In genomic region chr21:44972301-44972814, GRCh38 we compare ENCODE assay signal across 19 cellular contexts. TPM values are rescaled to one million over a fixed set of nuclear protein-coding genes. Genes with fewer than 3 reads are reported as not detected.
DNase-seq lines count a peak whose midpoint lies in the region; TF ChIP-seq lines count a peak whose summit lies in the region.
"Had no signal": no experiment of that assay in that cellular context is flagged by ENCODE, and none has a peak within 500 bp of the region (broad histone marks: within the 10 kb centered on the region; RNA-seq: fewer than 3 reads in every experiment).

No MANE protein-coding gene starts in this region.

- 90 to 94% methylated on average over 16 to 19 of the region's 19 CpGs for WGBS in endodermal cell (ENCODE audit: insufficient coverage in 1 of 2, insufficient read length in 1 of 2), 2 experiments
- WGBS in spleen, 5 donors: 72 to 93% (median 86%) methylated on average over 10 to 19 of the region's 19 CpGs

- no peak for TF ChIP-seq POLR2A in NB4 (IDR thresholded peaks at IDR 0.05; ENCODE audit: extremely low read depth, insufficient read length)
- no peak for TF ChIP-seq POLR2A in spleen (IDR thresholded peaks at IDR 0.05)

- H3K9me3 ChIP-seq in endodermal cell (ENCODE audit: control insufficient read depth, low read length) (no peaks in the 10 kb centered on the region), spleen (no peaks in the 10 kb centered on the region)

- no peak overlapping the region for H3K4me3 Mint-ChIP-seq in activated naive CD4-positive, alpha-beta T cell treated with anti-CD3 and anti-CD28 coated beads, Interleukin-2, amount 50 U/mL, for 24 hours
- no peak overlapping the region for H3K4me3 Mint-ChIP-seq in activated naive CD4-positive, alpha-beta T cell treated with anti-CD3 and anti-CD28 coated beads, Interleukin-2, amount 10 ng/mL, durations not matched to agents 7 days and 5 days
- no peak overlapping the region for H3K4me3 Mint-ChIP-seq in endodermal cell
- H3K4me3 Mint-ChIP-seq: activated CD4-positive, alpha-beta T cell treated with anti-CD3 and anti-CD28 coated beads, Interleukin-2, amount 10 ng/mL, durations not matched to agents 7 days and 5 days; memory B cell; stimulated activated naive B cell treated with anti-CD40 and anti-IgM and Interleukin-4, amounts not matched to agents 10 μg/mL and 1 μg/mL and 100 μg/mL, for 72 hours had no signal

- H3K27me3 ChIP-seq in endodermal cell (ENCODE audit: control insufficient read depth, insufficient read depth, low read length, poor library complexity, severe bottlenecking) (no peaks in the 10 kb centered on the region), spleen (replicated peaks in 1 of 7) (no peaks in the 10 kb centered on the region)
- H3K27me3 ChIP-seq: hepatocyte had no signal

- H3K4me1 ChIP-seq in endodermal cell (ENCODE audit: control insufficient read depth, insufficient read depth, low read length): no peaks in the 10 kb centered on the region
- H3K4me1 ChIP-seq in spleen: peaks cover 20 to 77% (median 46%) of the 10 kb centered on the region in 6 donors

- H3K4me3 ChIP-seq in NB4 (ENCODE audit: low read depth, low read length) (no peak overlapping the region), endodermal cell (ENCODE audit: low read length) (no peak overlapping the region), spleen (no peak overlapping the region)
- H3K4me3 ChIP-seq: hepatocyte, PC-9 had no signal

- H3K9me3 Mint-ChIP-seq in activated naive CD4-positive, alpha-beta T cell treated with anti-CD3 and anti-CD28 coated beads, Interleukin-2, amount 50 U/mL, for 24 hours: no peaks in the 10 kb centered on the region
- no peaks in the 10 kb centered on the region for H3K9me3 Mint-ChIP-seq in activated naive CD4-positive, alpha-beta T cell treated with anti-CD3 and anti-CD28 coated beads, Interleukin-2, amount 10 ng/mL, durations not matched to agents 7 days and 5 days
- H3K9me3 Mint-ChIP-seq in endodermal cell: no peaks in the 10 kb centered on the region
- H3K9me3 Mint-ChIP-seq: activated CD4-positive, alpha-beta T cell treated with anti-CD3 and anti-CD28 coated beads, Interleukin-2, amount 10 ng/mL, durations not matched to agents 7 days and 5 days; memory B cell; stimulated activated naive B cell treated with anti-CD40 and anti-IgM and Interleukin-4, amounts not matched to agents 10 μg/mL and 1 μg/mL and 100 μg/mL, for 72 hours had no signal

- peak overlapping the region; percentile 17 for H3K27ac Mint-ChIP-seq in activated naive CD4-positive, alpha-beta T cell treated with anti-CD3 and anti-CD28 coated beads, Interleukin-2, amount 50 U/mL, for 24 hours
- no peak overlapping the region for H3K27ac Mint-ChIP-seq in activated naive CD4-positive, alpha-beta T cell treated with anti-CD3 and anti-CD28 coated beads, Interleukin-2, amount 10 ng/mL, durations not matched to agents 7 days and 5 days
- H3K27ac Mint-ChIP-seq in endodermal cell: peak overlapping the region; percentile 87
- H3K27ac Mint-ChIP-seq: activated CD4-positive, alpha-beta T cell treated with anti-CD3 and anti-CD28 coated beads, Interleukin-2, amount 10 ng/mL, durations not matched to agents 7 days and 5 days; memory B cell; stimulated activated naive B cell treated with anti-CD40 and anti-IgM and Interleukin-4, amounts not matched to agents 10 μg/mL and 1 μg/mL and 100 μg/mL, for 72 hours had no signal

- CTCF ChIA-PET in activated naive CD4-positive, alpha-beta T cell treated with anti-CD3 and anti-CD28 coated beads, Interleukin-2, amount 10 ng/mL, durations not matched to agents 7 days and 5 days (lab: Charles Lee): no interaction called here

- peak overlapping the region; percentile 24 for H3K27ac ChIP-seq in endodermal cell (ENCODE audit: low read depth, low read length)
- peak overlapping the region in 5 of 8 donors; percentile 72 to 93 (median 88) for H3K27ac ChIP-seq in spleen
- H3K27ac ChIP-seq: hepatocyte, PC-9 had no signal

- H3K36me3 ChIP-seq in endodermal cell (ENCODE audit: control insufficient read depth, insufficient read depth, low read length) (peaks cover 19% of the 10 kb centered on the region), spleen (peaks cover 0 to 92% (median 14%) of the 10 kb centered on the region in 6 donors)

- intact Hi-C loops in spleen (cut with DNase I; ENCODE audit: low total_unique reads): no loop called here

- H3K9ac ChIP-seq in endodermal cell (ENCODE audit: extremely low read depth, low read length, poor library complexity, severe bottlenecking): no peak overlapping the region

- peak; percentile 13 for TF ChIP-seq CTCF in NB4 (IDR thresholded peaks at IDR 0.05; ENCODE audit: low read depth, low read length)
- TF ChIP-seq CTCF in endodermal cell (conservative IDR thresholded peaks at IDR 0.05): peak; percentile 63
- TF ChIP-seq CTCF in spleen (IDR thresholded peaks at IDR 0.05 in 8 of 11, conservative IDR thresholded peaks at IDR 0.05 in 3 of 11): no peak

- H3K36me3 Mint-ChIP-seq in activated naive CD4-positive, alpha-beta T cell treated with anti-CD3 and anti-CD28 coated beads, Interleukin-2, amount 50 U/mL, for 24 hours: peaks cover 8% of the 10 kb centered on the region
- H3K36me3 Mint-ChIP-seq in activated naive CD4-positive, alpha-beta T cell treated with anti-CD3 and anti-CD28 coated beads, Interleukin-2, amount 10 ng/mL, durations not matched to agents 7 days and 5 days: peaks cover 10% of the 10 kb centered on the region
- H3K36me3 Mint-ChIP-seq in endodermal cell (ENCODE audit: low read depth): peaks cover 31% of the 10 kb centered on the region

- H3K27me3 Mint-ChIP-seq in activated naive CD4-positive, alpha-beta T cell treated with anti-CD3 and anti-CD28 coated beads, Interleukin-2, amount 50 U/mL, for 24 hours: no peaks in the 10 kb centered on the region
- H3K27me3 Mint-ChIP-seq in activated naive CD4-positive, alpha-beta T cell treated with anti-CD3 and anti-CD28 coated beads, Interleukin-2, amount 10 ng/mL, durations not matched to agents 7 days and 5 days: no peaks in the 10 kb centered on the region
- H3K27me3 Mint-ChIP-seq in endodermal cell (ENCODE audit: insufficient read depth): no peaks in the 10 kb centered on the region
- H3K27me3 Mint-ChIP-seq: activated CD4-positive, alpha-beta T cell treated with anti-CD3 and anti-CD28 coated beads, Interleukin-2, amount 10 ng/mL, durations not matched to agents 7 days and 5 days; memory B cell; stimulated activated naive B cell treated with anti-CD40 and anti-IgM and Interleukin-4, amounts not matched to agents 10 μg/mL and 1 μg/mL and 100 μg/mL, for 72 hours had no signal

- peaks cover 12% of the 10 kb centered on the region for H3K4me1 Mint-ChIP-seq in activated naive CD4-positive, alpha-beta T cell treated with anti-CD3 and anti-CD28 coated beads, Interleukin-2, amount 50 U/mL, for 24 hours
- H3K4me1 Mint-ChIP-seq in activated naive CD4-positive, alpha-beta T cell treated with anti-CD3 and anti-CD28 coated beads, Interleukin-2, amount 10 ng/mL, durations not matched to agents 7 days and 5 days: peaks cover 21% of the 10 kb centered on the region
- H3K4me1 Mint-ChIP-seq in endodermal cell: peaks cover 4% of the 10 kb centered on the region
- H3K4me1 Mint-ChIP-seq: memory B cell had no signal

- DNase-seq in activated naive CD4-positive, alpha-beta T cell treated with anti-CD3 and anti-CD28 coated beads, Interleukin-2, amount 10 ng/mL, durations not matched to agents 7 days and 5 days: no peak
- DNase-seq in NB4 (ENCODE audit: low read depth) (no peak), endodermal cell (peak; percentile 77), spleen (no peak), DMS153 treated with DMSO at 0.1 percent for 48 hours (lab: John Stamatoyannopoulos, UW; ENCODE audit: unreplicated experiment) (no peak), glomerular visceral epithelial cell (ENCODE audit: extremely low spot score) (no peak), retina (no peak)
- DNase-seq: 8988T; activated CD4-positive, alpha-beta T cell treated with anti-CD3 and anti-CD28 coated beads, Interleukin-2, amount 10 ng/mL, durations not matched to agents 7 days and 5 days; anterior cingulate cortex; DMS153; NCI-H1417 treated with DMSO at 0.1 percent for 48 hours; NCI-H2171; stimulated activated naive B cell treated with anti-CD40 and anti-IgM and Interleukin-4, amounts not matched to agents 10 μg/mL and 1 μg/mL and 100 μg/mL, for 72 hours had no signal

RNA-seq across cellular contexts. Expression of gene SLX9, which starts 32.5 kb away (rescaled TPM):
- total RNA-seq in endodermal cell (10 to 100 TPM; 38.0 to 48.9 TPM), spleen (10 to 100 TPM in 6 of 7 donors, 1 to 10 TPM in 1; 6.1 to 30.6 (median 26.4) TPM)
- polyA plus RNA-seq in endodermal cell (2013, experiment 1 of 2): 27.9 TPM
- 24.0 TPM for polyA plus RNA-seq in endodermal cell (2013, experiment 2 of 2)
- polyA plus RNA-seq in spleen: 10 to 100 TPM; 16.4 to 35.4 (median 28.5) TPM

RNA-seq across cellular contexts. Expression of gene ITGB2, which starts 51.7 kb away (rescaled TPM):
- total RNA-seq in endodermal cell (1 to 10 TPM; 1.6 to 2.3 TPM), spleen (100 to 1,000 TPM; 285 to 754 (median 415) TPM)
- 0.36 TPM for polyA plus RNA-seq in endodermal cell (2013, experiment 1 of 2)
- polyA plus RNA-seq in endodermal cell (2013, experiment 2 of 2): 0.54 TPM
- 100 to 1,000 TPM in 2 of 3 donors, 10 to 100 TPM in 1; 92.1 to 332 (median 250) TPM for polyA plus RNA-seq in spleen
- polyA plus RNA-seq: neural cell had no signal

Comparison
In these comparisons a context has a peak if more than half of its experiments do, and no peak if none do; other contexts are left out.
1. CTCF ChIP-seq: peak in NB4 (single experiment) and endodermal cell (single experiment); none in spleen (0 of 11).
2. RNA of gene ITGB2, which starts 51.7 kb away (total RNA-seq): 285 to 754 TPM in spleen; 1.6 to 2.3 TPM in endodermal cell; every median in the first group is over 10 times any median in the second.